11 cellular contexts compared by ENCODE assay signal in the genomic region with DNA sequence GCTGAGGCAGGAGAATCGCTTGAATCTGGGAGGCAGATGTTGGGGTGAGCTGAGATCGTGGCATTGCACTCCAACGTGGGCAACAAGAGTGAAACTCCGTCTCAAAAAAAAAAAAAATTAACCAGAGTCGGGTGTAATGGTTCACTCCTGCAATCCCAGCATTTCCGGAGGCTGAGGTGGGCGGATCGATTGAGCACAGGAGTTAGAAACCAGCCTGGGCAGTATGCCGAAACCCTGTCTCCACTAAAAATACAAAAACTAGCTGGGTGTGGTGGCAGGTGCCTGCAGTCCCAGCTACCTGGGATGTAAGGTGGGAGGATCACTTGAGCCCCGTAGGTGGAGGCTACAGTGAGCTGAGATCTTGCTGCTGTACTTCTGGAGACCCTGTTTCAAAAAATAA. TPM values are rescaled to one million over a fixed set of nuclear protein-coding genes. Genes with fewer than 3 reads are reported as not detected.
DNase-seq lines count a peak whose midpoint lies in the region; ATAC-seq, FAIRE-seq and TF ChIP-seq lines count a peak whose summit lies in the region.
"Had no signal": no experiment of that assay in that cellular context is flagged by ENCODE, and none has a peak within 500 bp of the region (broad histone marks: within the 10 kb centered on the region; RNA-seq: fewer than 3 reads in every experiment).

No MANE protein-coding gene starts in this region.

- H3K4me1 Mint-ChIP-seq in HFFc6 (ENCODE audit: low read depth) (peaks cover 65% of the 10 kb centered on the region), memory B cell (peaks cover 18% of the 10 kb centered on the region)
- H3K4me1 Mint-ChIP-seq in activated naive CD8-positive, alpha-beta T cell treated with anti-CD3 and anti-CD28 coated beads for 36 hours, result peaks cover 31% of the 10 kb centered on the region

- DNase-seq in HFFc6 (no peak), memory B cell (ENCODE audit: low spot score in 2 of 2) (no peak), urothelium cell line (ENCODE audit: low spot score) (no peak), midbrain (lab: John Stamatoyannopoulos, UW) (no peak), NCI-H2029 (lab: John Stamatoyannopoulos, UW) (no peak), NCI-H1930 (lab: John Stamatoyannopoulos, UW) (no peak)
- DNase-seq in activated naive CD8-positive, alpha-beta T cell treated with anti-CD3 and anti-CD28 coated beads for 36 hours, result no peak
- DNase-seq: NCI-H446; ovary; stimulated activated CD8-positive, alpha-beta memory T cell treated with anti-CD3 and anti-CD28 coated beads, Interleukin-4, amount 100 ng/mL, for 48 hours had no signal

- H3K27me3 Mint-ChIP-seq in HFFc6 (ENCODE audit: insufficient read depth) (no peaks in the 10 kb centered on the region; the same call in none of the 2 replicates), memory B cell (no peaks in the 10 kb centered on the region)
- H3K27me3 Mint-ChIP-seq in activated naive CD8-positive, alpha-beta T cell treated with anti-CD3 and anti-CD28 coated beads for 36 hours, result no peaks in the 10 kb centered on the region

- TF ChIP-seq CTCF in HFFc6 (IDR thresholded peaks at IDR 0.05), result no peak

- peak overlapping the region; percentile 89; the same call in 1 of the 2 replicates for H3K27ac ChIP-seq in ACC112 (ENCODE audit: low read depth, low read length)
- H3K27ac ChIP-seq: ovary had no signal

- H3K36me3 Mint-ChIP-seq in HFFc6 (ENCODE audit: low read depth), result peaks cover 36% of the 10 kb centered on the region
- peaks cover 28% of the 10 kb centered on the region for H3K36me3 Mint-ChIP-seq in activated naive CD8-positive, alpha-beta T cell treated with anti-CD3 and anti-CD28 coated beads for 36 hours
- H3K36me3 Mint-ChIP-seq in memory B cell, result peaks cover 6% of the 10 kb centered on the region

- H3K9me3 Mint-ChIP-seq in HFFc6 (no peaks in the 10 kb centered on the region), memory B cell (no peaks in the 10 kb centered on the region)
- H3K9me3 Mint-ChIP-seq in activated naive CD8-positive, alpha-beta T cell treated with anti-CD3 and anti-CD28 coated beads for 36 hours, result no peaks in the 10 kb centered on the region

- no peak for FAIRE-seq in urothelium cell line (lab: Jason Lieb, UNC)

- H3K27ac Mint-ChIP-seq in HFFc6, result peak overlapping the region; percentile 95
- H3K27ac Mint-ChIP-seq in activated naive CD8-positive, alpha-beta T cell treated with anti-CD3 and anti-CD28 coated beads for 36 hours, result peak overlapping the region; percentile 97
- H3K27ac Mint-ChIP-seq in memory B cell, result no peak overlapping the region

- peak overlapping the region; percentile 97 for H3K4me3 Mint-ChIP-seq in HFFc6
- peak overlapping the region; percentile 89 for H3K4me3 Mint-ChIP-seq in activated naive CD8-positive, alpha-beta T cell treated with anti-CD3 and anti-CD28 coated beads for 36 hours
- H3K4me3 Mint-ChIP-seq in memory B cell, result peak overlapping the region; percentile 41

- peaks cover 7% of the 10 kb centered on the region; the same call in 1 of the 2 replicates for H3K36me3 ChIP-seq in ACC112 (ENCODE audit: insufficient read depth, low read length)
- H3K36me3 ChIP-seq: ovary had no signal

- H3K79me2 ChIP-seq in ACC112 (ENCODE audit: control insufficient read depth, insufficient read depth, low read length, unreplicated experiment), result peaks cover 46% of the 10 kb centered on the region

- H3K27me3 ChIP-seq in ACC112 (ENCODE audit: insufficient read depth, low read length), result no peaks in the 10 kb centered on the region
- H3K27me3 ChIP-seq: ovary had no signal

- no peak overlapping the region for H2AFZ ChIP-seq in ACC112 (ENCODE audit: low read length, unreplicated experiment)

- H3K4me3 ChIP-seq in ACC112 (ENCODE audit: low read depth, low read length), result peak overlapping the region; percentile 84

- H3K4me1 ChIP-seq in ACC112 (ENCODE audit: control insufficient read depth, insufficient read depth, low read length, unreplicated experiment), result peaks cover 31% of the 10 kb centered on the region

- ATAC-seq in memory B cell (ENCODE audit: low read depth), result no peak

RNA-seq across cellular contexts. Expression of a gene that starts 1.5 kb away (rescaled TPM):
- total RNA-seq in HFFc6 (2021; fragmentation: NEBNext Ultra II Directional; extraction: Animal tissue kit (Norgen Biotek cat#: 25700)), result 100 to 1,000 TPM; 215 to 249 (median 227) TPM
- 100 to 1,000 TPM; 176 to 177 TPM for total RNA-seq in activated naive CD8-positive, alpha-beta T cell treated with anti-CD3 and anti-CD28 coated beads for 36 hours

RNA-seq across cellular contexts. Expression of a gene that starts 16.9 kb away (rescaled TPM):
- 100 to 1,000 TPM; 108 to 137 (median 130) TPM for total RNA-seq in HFFc6 (2021; fragmentation: NEBNext Ultra II Directional; extraction: Animal tissue kit (Norgen Biotek cat#: 25700))
- 10 to 100 TPM; 58.8 to 59.9 TPM for total RNA-seq in activated naive CD8-positive, alpha-beta T cell treated with anti-CD3 and anti-CD28 coated beads for 36 hours

RNA-seq across cellular contexts. Expression of a gene that starts 43.7 kb away (rescaled TPM):
- under 1 TPM; 0.13 to 0.51 (median 0.45) TPM for total RNA-seq in HFFc6 (2021; fragmentation: NEBNext Ultra II Directional; extraction: Animal tissue kit (Norgen Biotek cat#: 25700))
- under 1 TPM; 0.22 to 0.39 TPM for total RNA-seq in activated naive CD8-positive, alpha-beta T cell treated with anti-CD3 and anti-CD28 coated beads for 36 hours

Comparison
In these comparisons a context has a peak if more than half of its experiments do, and no peak if none do; other contexts are left out.
1. H3K4me3 Mint-ChIP-seq: peak in every context shown above with its lines; median percentile 97 in HFFc6; 89 in activated naive CD8-positive, alpha-beta T cell treated with anti-CD3 and anti-CD28 coated beads for 36 hours; 41 in memory B cell.